ENCODE assay signal across 25 cellular contexts in the genomic region with DNA sequence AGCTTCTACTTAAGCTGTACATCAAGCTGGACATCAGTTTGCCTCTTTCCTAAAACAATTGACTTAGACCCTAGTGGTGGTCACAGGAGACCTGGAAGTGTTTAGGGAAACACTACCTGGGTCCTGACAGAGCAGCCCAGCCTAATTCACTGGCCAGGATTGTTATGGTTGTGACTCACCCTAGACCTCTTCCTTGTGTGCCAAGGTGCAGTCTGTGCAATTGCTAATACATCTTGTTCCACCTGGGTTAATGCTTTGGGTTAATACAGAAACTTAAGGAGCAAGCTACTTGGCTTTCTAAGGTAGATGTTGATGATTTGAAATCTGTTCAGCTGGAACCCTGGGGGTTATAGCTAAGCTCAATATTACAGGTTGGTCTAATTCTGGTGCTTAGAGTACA. TPM values are rescaled to one million over a fixed set of nuclear protein-coding genes. Genes with fewer than 3 reads are reported as not detected.
A peak's percentile ranks its signal among the peaks of the same experiment; 100 is the strongest.
DNase-seq lines count a peak whose midpoint lies in the region; ATAC-seq and TF ChIP-seq lines count a peak whose summit lies in the region.
"Had no signal": no experiment of that assay in that cellular context is flagged by ENCODE, and none has a peak within 500 bp of the region (broad histone marks: within the 10 kb centered on the region; RNA-seq: fewer than 3 reads in every experiment).

No MANE protein-coding gene starts in this region.

- intact Hi-C loops in MCF 10A (cut with micrococcal nuclease), result no loop called here
- intact Hi-C loops in breast epithelium (cut with DNase I; ENCODE audit: low total_unique reads), result no loop called here
- intact Hi-C loops in mammary epithelial cell (cut with micrococcal nuclease), result no loop called here

- H3K9ac ChIP-seq in mammary epithelial cell (ENCODE audit: insufficient read depth, low read length), result no peak overlapping the region
- H3K9ac ChIP-seq: BLaER1 treated with 17β-estradiol and CSF1 and Interleukin-3, amounts not matched to agents 10 nM and 100 nM; GM23248 had no signal

- no peaks in the 10 kb centered on the region for H3K36me3 Mint-ChIP-seq in MCF 10A (ENCODE audit: insufficient read depth, unreplicated experiment)
- H3K36me3 Mint-ChIP-seq: CD14-positive monocyte had no signal

- no peaks in the 10 kb centered on the region for H3K4me1 Mint-ChIP-seq in MCF 10A (ENCODE audit: insufficient read depth, unreplicated experiment)
- H3K4me1 Mint-ChIP-seq: CD14-positive monocyte had no signal

- peak; percentile 46 for DNase-seq in MCF 10A (ENCODE audit: unreplicated experiment)
- DNase-seq in breast epithelium (ENCODE audit: low spot score in 2 of 2), result no peak
- DNase-seq in mammary epithelial cell, result peak; percentile 41
- DNase-seq in renal cortical epithelial cell (ENCODE audit: low read depth), result peak; percentile 25
- DNase-seq in GM19238 (ENCODE audit: insufficient read length, low spot score), result no peak
- no peak for DNase-seq in AML-193 (lab: John Stamatoyannopoulos, UW)
- DNase-seq: BE2C; Calu3; CD4-positive, alpha-beta T cell; COR-L47; DMS53; DMS79 treated with DMSO at 0.1 percent for 48 hours; GF-D8; GM23248; H7; HFFc6 had no signal

- H3K27me3 Mint-ChIP-seq in MCF 10A (ENCODE audit: insufficient read depth, unreplicated experiment), result peaks cover 19% of the 10 kb centered on the region

- H3K4me3 ChIP-seq in breast epithelium, result no peak overlapping the region
- H3K4me3 ChIP-seq in mammary epithelial cell (replicated peaks in 1 of 3; ENCODE audit: insufficient read depth in 1 of 3, low read depth in 2 of 3, low read length in 3 of 3), result no peak overlapping the region
- H3K4me3 ChIP-seq: BLaER1 treated with 17β-estradiol and CSF1 and Interleukin-3, amounts not matched to agents 10 nM and 100 nM; GM23248 had no signal

- in situ Hi-C loops in mammary epithelial cell (cut with MboI; ENCODE audit: low sequenced_read_pairs in 2 of 2), result no loop called here

- H3K27ac Mint-ChIP-seq in MCF 10A (ENCODE audit: low read depth, unreplicated experiment), result no peak overlapping the region
- H3K27ac Mint-ChIP-seq: CD4-positive, alpha-beta T cell; HFFc6 had no signal

- POLR2A ChIA-PET in MCF 10A (lab: Yijun Ruan, JAX), result no interaction called here

- no peak overlapping the region for H3K4me3 Mint-ChIP-seq in MCF 10A (ENCODE audit: unreplicated experiment)
- H3K4me3 Mint-ChIP-seq: CD14-positive monocyte; CD4-positive, alpha-beta T cell; HFFc6 had no signal

- no peak overlapping the region for H2AFZ ChIP-seq in mammary epithelial cell (ENCODE audit: low read depth, low read length)
- H2AFZ ChIP-seq: GM23248 had no signal

- no peaks in the 10 kb centered on the region for H3K79me2 ChIP-seq in mammary epithelial cell (ENCODE audit: insufficient read depth, low read length)

- no TSS peak for BruUV-seq in MCF 10A (replicated peaks; lab: Mats Ljungman, UMichigan)
- no TSS peak for BruUV-seq in mammary epithelial cell (replicated peaks; lab: Mats Ljungman, UMichigan)

- no peaks in the 10 kb centered on the region for H3K36me3 ChIP-seq in breast epithelium
- H3K36me3 ChIP-seq in mammary epithelial cell (ENCODE audit: insufficient read depth, low read length), result no peaks in the 10 kb centered on the region
- H3K36me3 ChIP-seq: BE2C; BLaER1 treated with 17β-estradiol and CSF1 and Interleukin-3, amounts not matched to agents 10 nM and 100 nM had no signal

- CTCF ChIA-PET in MCF 10A (lab: Yijun Ruan, JAX) (interaction anchor here (1.7 to 4.4 kb wide), 3 partner anchors 18 to 173 kb away, joined by 6 to 27 read pairs (median 9); no protein-coding TSS in a partner anchor), mammary epithelial cell (lab: Charles Lee; ENCODE audit: low non-redundant PET) (no interaction called here)

- dilution Hi-C loops in mammary epithelial cell (cut with HindIII; ENCODE audit: low sequenced_read_pairs), result no loop called here

- no peak overlapping the region for H3K27ac ChIP-seq in breast epithelium
- H3K27ac ChIP-seq in mammary epithelial cell (ENCODE audit: insufficient read depth, low read depth, low read length), result no peak overlapping the region
- H3K27ac ChIP-seq: 22Rv1; BLaER1 treated with 17β-estradiol and CSF1 and Interleukin-3, amounts not matched to agents 10 nM and 100 nM; GM23248 had no signal

- H3K4me2 ChIP-seq in mammary epithelial cell (ENCODE audit: insufficient read depth, low read depth, low read length), result no peak overlapping the region
- H3K4me2 ChIP-seq: BLaER1 treated with 17β-estradiol and CSF1 and Interleukin-3, amounts not matched to agents 10 nM and 100 nM had no signal

- TF ChIP-seq CTCF in MCF 10A (IDR thresholded peaks at IDR 0.05; ENCODE audit: unreplicated experiment) (no peak), breast epithelium (IDR thresholded peaks at IDR 0.05) (no peak), mammary epithelial cell (conservative IDR thresholded peaks at IDR 0.05 in 1 of 2, IDR thresholded peaks at IDR 0.05 in 1 of 2; ENCODE audit: extremely low read depth in 1 of 2, insufficient read depth in 1 of 2, low read depth in 1 of 2, low read length in 2 of 2) (no peak)

- H3K27me3 ChIP-seq in breast epithelium (no peaks in the 10 kb centered on the region), mammary epithelial cell (ENCODE audit: insufficient read depth, low read length) (peaks cover 3% of the 10 kb centered on the region)
- H3K27me3 ChIP-seq: BE2C; BLaER1 treated with 17β-estradiol and CSF1 and Interleukin-3, amounts not matched to agents 10 nM and 100 nM had no signal

- H3K4me1 ChIP-seq in breast epithelium (no peaks in the 10 kb centered on the region), mammary epithelial cell (ENCODE audit: insufficient read depth, low read length) (no peaks in the 10 kb centered on the region)
- H3K4me1 ChIP-seq: BE2C; BLaER1 treated with 17β-estradiol and CSF1 and Interleukin-3, amounts not matched to agents 10 nM and 100 nM had no signal

- no peaks in the 10 kb centered on the region for H4K20me1 ChIP-seq in mammary epithelial cell (ENCODE audit: insufficient read depth, low read length)
- H4K20me1 ChIP-seq: BLaER1 treated with 17β-estradiol and CSF1 and Interleukin-3, amounts not matched to agents 10 nM and 100 nM had no signal

- TF ChIP-seq POLR2A in breast epithelium (IDR thresholded peaks at IDR 0.05), result no peak

- ATAC-seq in esophagus mucosa, result peak; percentile 78
- ATAC-seq in GM21737 (IDR thresholded peaks at IDR 0.05; ENCODE audit: unreplicated experiment), result no peak

- H3K9me3 Mint-ChIP-seq in MCF 10A (ENCODE audit: unreplicated experiment), result no peaks in the 10 kb centered on the region
- H3K9me3 Mint-ChIP-seq: CD4-positive, alpha-beta T cell; HFFc6 had no signal

- peaks cover 0 to under 1% of the 10 kb centered on the region in 2 donors for H3K9me3 ChIP-seq in breast epithelium
- H3K9me3 ChIP-seq in mammary epithelial cell (replicated peaks; ENCODE audit: insufficient read depth, low read length), result no peaks in the 10 kb centered on the region
- H3K9me3 ChIP-seq: BE2C had no signal

RNA-seq across cellular contexts. Expression of a gene that starts 48.7 kb away (rescaled TPM):
- not detected in 2 replicates for total RNA-seq in MCF 10A (2022)
- under 1 TPM in 2 of 3 donors, not detected in 1; 0.16 to 0.66 TPM for total RNA-seq in breast epithelium
- not detected for total RNA-seq in mammary epithelial cell
- not detected for polyA plus RNA-seq in mammary epithelial cell
- polyA minus RNA-seq in mammary epithelial cell, result not detected
- total RNA-seq in esophagus mucosa, result 0.44 TPM
- total RNA-seq in renal cortical epithelial cell, result not detected in 2 replicates
- total RNA-seq: Calu3; CD4-positive, alpha-beta T cell; Daoy; G401; GM23248; H1; H7; HFFc6 had no signal
- polyA plus RNA-seq: AG04450, GM23248 had no signal

Comparison
In these comparisons a context has a peak if more than half of its experiments do, and no peak if none do; other contexts are left out.
1. DNase-seq: peak in MCF 10A (single experiment), mammary epithelial cell (single experiment) and renal cortical epithelial cell (single experiment); none in breast epithelium (0 of 2), GM19238 (single experiment) and AML-193 (0 of 2).